In genomic region chr5:125199968-125200841, GRCh38 we compare ENCODE assay signal across 8 cellular contexts.
A peak's percentile ranks its signal among the peaks of the same experiment; 100 is the strongest.
DNase-seq lines count a peak whose midpoint lies in the region; ATAC-seq and TF ChIP-seq lines count a peak whose summit lies in the region.

No MANE protein-coding gene starts in this region.

- DNase-seq in G401 (ENCODE audit: low spot score) (peak; percentile 70), astrocyte of the cerebellum (ENCODE audit: low read depth) (no peak), left lung (peak in 1 of 2 donors; percentile 46), aorta (no peak)
- DNase-seq in activated effector memory CD4-positive, alpha-beta T cell treated with Interleukin-2 at 50 U/mL for 16 hours, result no peak
- DNase-seq in stimulated activated effector memory CD8-positive, alpha-beta T cell treated with anti-CD3 and anti-CD28 coated beads, Interleukin-12 subunit alpha, Interleukin-12 subunit beta, amount 100 ng/mL, for 72 hours (ENCODE audit: low spot score in 2 of 2), result no peak

- H3K4me3 Mint-ChIP-seq in stimulated activated effector memory CD8-positive, alpha-beta T cell treated with anti-CD3 and anti-CD28 coated beads, Interleukin-12 subunit alpha, Interleukin-12 subunit beta, amount 100 ng/mL, for 72 hours, result no peak overlapping the region

- peak; percentile 37 for ATAC-seq in HG03442 (IDR thresholded peaks at IDR 0.05; ENCODE audit: unreplicated experiment)
- peak; percentile 18 for ATAC-seq in left lung
- no peak for ATAC-seq in aorta (ENCODE audit: low FRiP score)
- no peak for ATAC-seq in activated CD4-positive, CD25-positive, alpha-beta regulatory T cell treated with anti-CD3 and anti-CD28 coated beads, Interleukin-2, amount 50 U/mL, for 24 hours
- ATAC-seq in stimulated activated effector memory CD8-positive, alpha-beta T cell treated with anti-CD3 and anti-CD28 coated beads, Interleukin-12 subunit alpha, Interleukin-12 subunit beta, amount 100 ng/mL, for 72 hours, result no peak

- H3K4me3 ChIP-seq in astrocyte of the cerebellum (ENCODE audit: low read depth, low read length) (peak overlapping the region; percentile 30), left lung (no peak overlapping the region), aorta (ENCODE audit: low read length in 2 of 2) (peak overlapping the region; percentile 10 to 16)

- in situ Hi-C loops in G401 (cut with HindIII; ENCODE audit: low sequenced_read_pairs), result no loop called here
- in situ Hi-C loops in astrocyte of the cerebellum (cut with HindIII; ENCODE audit: low sequenced_read_pairs), result no loop called here

- intact Hi-C loops in left lung (cut with DNase I) (no loop called here), aorta (cut with DNase I) (no loop called here)

- H3K4me1 ChIP-seq in left lung, result no peaks in the 10 kb centered on the region
- H3K4me1 ChIP-seq in aorta (ENCODE audit: control insufficient read depth in 1 of 2, insufficient read depth in 2 of 2, low read length in 2 of 2), result peaks cover 0 to 1% of the 10 kb centered on the region in 2 donors

- no peaks in the 10 kb centered on the region for H3K4me1 Mint-ChIP-seq in stimulated activated effector memory CD8-positive, alpha-beta T cell treated with anti-CD3 and anti-CD28 coated beads, Interleukin-12 subunit alpha, Interleukin-12 subunit beta, amount 100 ng/mL, for 72 hours

- H3K36me3 Mint-ChIP-seq in stimulated activated effector memory CD8-positive, alpha-beta T cell treated with anti-CD3 and anti-CD28 coated beads, Interleukin-12 subunit alpha, Interleukin-12 subunit beta, amount 100 ng/mL, for 72 hours, result no peaks in the 10 kb centered on the region

- H3K27ac Mint-ChIP-seq in stimulated activated effector memory CD8-positive, alpha-beta T cell treated with anti-CD3 and anti-CD28 coated beads, Interleukin-12 subunit alpha, Interleukin-12 subunit beta, amount 100 ng/mL, for 72 hours, result no peak overlapping the region

- no peaks in the 10 kb centered on the region for H3K9me3 ChIP-seq in left lung
- no peaks in the 10 kb centered on the region for H3K9me3 ChIP-seq in aorta (ENCODE audit: control insufficient read depth, low read length)

- H3K27me3 ChIP-seq in left lung, result no peaks in the 10 kb centered on the region
- H3K27me3 ChIP-seq in aorta (ENCODE audit: control insufficient read depth in 1 of 2, insufficient read depth in 2 of 2, low read length in 1 of 2), result no peaks in the 10 kb centered on the region

- WGBS in aorta, 2 donors, result 18 to 31% methylated on average over 15 of the region's 15 CpGs

- H3K36me3 ChIP-seq in left lung (no peaks in the 10 kb centered on the region), aorta (ENCODE audit: control insufficient read depth in 1 of 2, insufficient read depth in 2 of 2, low read length in 1 of 2) (no peaks in the 10 kb centered on the region)

- H3K27ac ChIP-seq in left lung, result no peak overlapping the region
- no peak overlapping the region for H3K27ac ChIP-seq in aorta (ENCODE audit: low read depth in 1 of 2, low read length in 2 of 2)

- peaks cover 10% of the 10 kb centered on the region for H3K9me3 Mint-ChIP-seq in stimulated activated effector memory CD8-positive, alpha-beta T cell treated with anti-CD3 and anti-CD28 coated beads, Interleukin-12 subunit alpha, Interleukin-12 subunit beta, amount 100 ng/mL, for 72 hours

- TF ChIP-seq CTCF in astrocyte of the cerebellum (IDR thresholded peaks at IDR 0.05; ENCODE audit: low read depth, low read length, missing control alignments) (no peak), left lung (IDR thresholded peaks at IDR 0.05) (no peak)

Comparison
In these comparisons a context has a peak if more than half of its experiments do, and no peak if none do; other contexts are left out.
1. ATAC-seq: peak in HG03442 (single experiment) and left lung (single experiment); none in aorta (single experiment), activated CD4-positive, CD25-positive, alpha-beta regulatory T cell treated with anti-CD3 and anti-CD28 coated beads, Interleukin-2, amount 50 U/mL, for 24 hours (0 of 2) and stimulated activated effector memory CD8-positive, alpha-beta T cell treated with anti-CD3 and anti-CD28 coated beads, Interleukin-12 subunit alpha, Interleukin-12 subunit beta, amount 100 ng/mL, for 72 hours (single experiment).
2. H3K4me3 ChIP-seq: peak in astrocyte of the cerebellum (single experiment) and aorta (2 of 2); none in left lung (0 of 2).